ENCODE assay signal across 14 cellular contexts in genomic region chr17:17079761-17080160, GRCh38. TPM values are rescaled to one million over a fixed set of nuclear protein-coding genes. Genes with fewer than 3 reads are reported as not detected.
DNase-seq lines count a peak whose midpoint lies in the region; ATAC-seq, FAIRE-seq and TF ChIP-seq lines count a peak whose summit lies in the region.
"Had no signal": no experiment of that assay in that cellular context is flagged by ENCODE, and none has a peak within 500 bp of the region (broad histone marks: within the 10 kb centered on the region; RNA-seq: fewer than 3 reads in every experiment).

No MANE protein-coding gene starts in this region.

- H3K36me3 ChIP-seq in kidney (ENCODE audit: control insufficient read depth in 1 of 2, insufficient read depth in 2 of 2, low read length in 2 of 2) (peaks cover 16 to 19% of the 10 kb centered on the region in 2 donors), rectal smooth muscle tissue (ENCODE audit: control insufficient read depth, insufficient read depth, low read length) (peaks cover 12% of the 10 kb centered on the region)

- H3K4me3 ChIP-seq in dorsolateral prefrontal cortex (no peak overlapping the region), kidney (ENCODE audit: low read length in 2 of 2) (no peak overlapping the region), rectal smooth muscle tissue (ENCODE audit: low read length) (no peak overlapping the region)
- H3K4me3 ChIP-seq: adrenal gland, SK-N-MC had no signal

- TF ChIP-seq CTCF in dorsolateral prefrontal cortex (IDR thresholded peaks at IDR 0.05 in 54 of 56, conservative IDR thresholded peaks at IDR 0.05 in 2 of 56; ENCODE audit: low read depth in 1 of 56, partially characterized antibody in 56 of 56) (no peak), kidney (IDR thresholded peaks at IDR 0.05; ENCODE audit: borderline replicate concordance, extremely low read depth, insufficient read depth) (no peak)

- intact Hi-C loops in dorsolateral prefrontal cortex (cut with DNase I) (loop anchor here in 1 of 2 donors (10.0 kb wide), 1 partner anchor 55 kb away; no protein-coding TSS in a partner anchor), kidney (cut with DNase I) (no loop called here)

- no peak overlapping the region for H3K9ac ChIP-seq in kidney (ENCODE audit: low read length in 2 of 2)
- no peak overlapping the region for H3K9ac ChIP-seq in rectal smooth muscle tissue (ENCODE audit: low read length)

- peaks cover 10% of the 10 kb centered on the region for H3K4me1 Mint-ChIP-seq in activated naive CD4-positive, alpha-beta T cell treated with anti-CD3 and anti-CD28 coated beads, Interleukin-2, amount 10 ng/mL, durations not matched to agents 7 days and 5 days

- no peaks in the 10 kb centered on the region for H3K9me3 Mint-ChIP-seq in activated naive CD4-positive, alpha-beta T cell treated with anti-CD3 and anti-CD28 coated beads, Interleukin-2, amount 10 ng/mL, durations not matched to agents 7 days and 5 days
- H3K9me3 Mint-ChIP-seq: naive thymus-derived CD8-positive, alpha-beta T cell had no signal

- peaks cover 19% of the 10 kb centered on the region for H3K36me3 Mint-ChIP-seq in activated naive CD4-positive, alpha-beta T cell treated with anti-CD3 and anti-CD28 coated beads, Interleukin-2, amount 10 ng/mL, durations not matched to agents 7 days and 5 days

- H3K4me3 Mint-ChIP-seq in activated naive CD4-positive, alpha-beta T cell treated with anti-CD3 and anti-CD28 coated beads, Interleukin-2, amount 10 ng/mL, durations not matched to agents 7 days and 5 days: no peak overlapping the region
- H3K4me3 Mint-ChIP-seq: naive thymus-derived CD8-positive, alpha-beta T cell had no signal

- no peaks in the 10 kb centered on the region for H3K27me3 Mint-ChIP-seq in activated naive CD4-positive, alpha-beta T cell treated with anti-CD3 and anti-CD28 coated beads, Interleukin-2, amount 10 ng/mL, durations not matched to agents 7 days and 5 days
- H3K27me3 Mint-ChIP-seq: naive thymus-derived CD8-positive, alpha-beta T cell had no signal

- ATAC-seq in GM21786 (IDR thresholded peaks at IDR 0.05; ENCODE audit: unreplicated experiment) (no peak), HG03095 (IDR thresholded peaks at IDR 0.05; ENCODE audit: unreplicated experiment) (no peak)
- ATAC-seq: naive thymus-derived CD8-positive, alpha-beta T cell had no signal

- FAIRE-seq in kidney (lab: Jason Lieb, UNC): no peak

- peaks cover 41 to 44% of the 10 kb centered on the region in 2 donors for H3K4me1 ChIP-seq in kidney (ENCODE audit: control insufficient read depth in 1 of 2, insufficient read depth in 1 of 2, low read depth in 1 of 2, low read length in 2 of 2)
- H3K4me1 ChIP-seq in rectal smooth muscle tissue (ENCODE audit: control insufficient read depth, insufficient read depth, low read length): peaks cover 23% of the 10 kb centered on the region

- H3K9me3 ChIP-seq in kidney (ENCODE audit: control insufficient read depth in 1 of 2, low read length in 2 of 2): no peaks in the 10 kb centered on the region
- H3K9me3 ChIP-seq: adrenal gland had no signal

- DNase-seq in DMS79 treated with DMSO at 0.1 percent for 48 hours (lab: John Stamatoyannopoulos, UW): peak; percentile 35
- DNase-seq in dorsolateral prefrontal cortex: peak in 6 of 10 donors; percentile 19 to 68 (median 50)
- DNase-seq in kidney: peak; percentile 54
- no peak for DNase-seq in activated naive CD4-positive, alpha-beta T cell treated with anti-CD3 and anti-CD28 coated beads, Interleukin-2, amount 10 ng/mL, durations not matched to agents 7 days and 5 days
- DNase-seq in GM03348 (ENCODE audit: low spot score): no peak
- DNase-seq: DND-41, IMR-90, NCI-H1417 treated with DMSO at 0.1 percent for 48 hours had no signal

- H3K27ac Mint-ChIP-seq in activated naive CD4-positive, alpha-beta T cell treated with anti-CD3 and anti-CD28 coated beads, Interleukin-2, amount 10 ng/mL, durations not matched to agents 7 days and 5 days: no peak overlapping the region

- no peaks in the 10 kb centered on the region for H3K27me3 ChIP-seq in dorsolateral prefrontal cortex
- no peaks in the 10 kb centered on the region for H3K27me3 ChIP-seq in rectal smooth muscle tissue (ENCODE audit: control insufficient read depth, insufficient read depth, low read length)
- H3K27me3 ChIP-seq: adrenal gland had no signal

- peak overlapping the region in 36 of 59 donors; percentile 2 to 72 (median 42) for H3K27ac ChIP-seq in dorsolateral prefrontal cortex
- H3K27ac ChIP-seq in kidney (ENCODE audit: low read depth in 2 of 2, low read length in 2 of 2): no peak overlapping the region
- H3K27ac ChIP-seq in rectal smooth muscle tissue (ENCODE audit: low read depth, low read length): peak overlapping the region; percentile 1
- H3K27ac ChIP-seq: SK-N-MC had no signal

- CTCF ChIA-PET in activated naive CD4-positive, alpha-beta T cell treated with anti-CD3 and anti-CD28 coated beads, Interleukin-2, amount 10 ng/mL, durations not matched to agents 7 days and 5 days (lab: Charles Lee): no interaction called here

RNA-seq across cellular contexts. Expression of gene MPRIP, which starts 37.5 kb away (rescaled TPM):
- total RNA-seq in dorsolateral prefrontal cortex (100 to 1,000 TPM; 402 to 682 (median 476) TPM), kidney (250 TPM)
- polyA plus RNA-seq in kidney (ENCODE audit: insufficient read depth, low read depth, low replicate concordance): 120 TPM

Comparison
In these comparisons a context has a peak if more than half of its experiments do, and no peak if none do; other contexts are left out.
1. DNase-seq: peak in DMS79 treated with DMSO at 0.1 percent for 48 hours (single experiment), dorsolateral prefrontal cortex (6 of 10) and kidney (single experiment); none in activated naive CD4-positive, alpha-beta T cell treated with anti-CD3 and anti-CD28 coated beads, Interleukin-2, amount 10 ng/mL, durations not matched to agents 7 days and 5 days (single experiment) and GM03348 (single experiment).
2. H3K27ac ChIP-seq: peak in dorsolateral prefrontal cortex (36 of 59) and rectal smooth muscle tissue (single experiment); none in kidney (0 of 2).